2 cellular contexts compared by ENCODE assay signal in the genomic region with DNA sequence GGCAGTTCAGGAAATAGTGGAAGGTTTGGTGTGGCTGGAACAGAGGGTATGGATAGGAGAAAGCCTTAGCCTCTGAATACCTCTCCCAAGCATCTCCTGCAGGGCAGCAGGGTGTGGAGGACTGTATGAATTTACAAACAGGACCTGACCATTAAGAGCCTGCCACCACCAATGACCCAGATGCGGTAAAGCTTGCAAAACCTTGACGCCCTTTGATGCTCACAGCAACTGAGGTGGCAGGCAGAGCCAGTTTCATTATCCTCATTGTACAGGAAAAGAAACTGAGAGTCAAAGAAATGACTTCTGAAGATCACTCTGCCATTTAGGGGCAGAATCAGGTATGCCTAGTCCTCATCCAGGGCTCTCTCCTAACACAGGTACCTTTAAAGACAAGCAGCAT.
TF ChIP-seq lines count a peak whose summit lies in the region.

No MANE protein-coding gene starts in this region.

TF ChIP-seq in IMR-90, 13 proteins besides CTCF, POLR2A, EP300 and RAD21:
- TF ChIP-seq BHLHE40 (IDR thresholded peaks at IDR 0.05; ENCODE audit: low read depth, low read length): no peak
TF ChIP-seq in IMR-90: peak in this region for 0.

TF ChIP-seq in K562, 482 proteins besides CTCF, POLR2A, EP300 and RAD21:
- no peak for TF ChIP-seq E2F6 (IDR thresholded peaks at IDR 0.05; ENCODE audit: borderline replicate concordance in 1 of 2, extremely low read depth in 1 of 2, insufficient read depth in 1 of 2, insufficient read length in 1 of 2, low read depth in 1 of 2, low read length in 1 of 2, poor library complexity in 1 of 2, severe bottlenecking in 1 of 2)
- TF ChIP-seq RBFOX2 (IDR thresholded peaks at IDR 0.05; ENCODE audit: low read depth, low read length): 0 out of 2 replicates have a peak, but pooled peaks have one; percentile 13
